1 cellular context compared by ENCODE assay signal in the genomic region with DNA sequence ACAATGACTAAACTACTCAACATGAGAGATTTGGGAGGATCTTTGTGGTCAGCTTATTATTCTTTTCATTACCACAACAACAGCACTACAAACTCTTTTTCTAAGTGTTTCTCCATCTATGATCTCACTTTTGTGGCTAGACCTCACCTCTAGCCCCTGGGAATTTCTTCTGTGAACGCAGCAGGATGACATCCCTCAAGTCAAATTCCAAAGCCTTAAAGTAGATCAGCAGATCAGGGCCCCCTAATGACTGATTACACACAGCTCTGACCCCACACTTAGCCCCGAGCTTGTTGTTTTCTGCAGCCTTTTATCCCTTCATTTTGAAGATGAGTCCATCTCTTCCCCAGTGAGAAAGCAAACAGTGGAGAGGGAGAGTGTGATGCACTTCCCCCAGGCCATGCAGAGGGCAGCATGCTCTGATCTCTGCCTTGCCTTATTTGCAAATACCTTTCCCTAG.
TF ChIP-seq lines count a peak whose summit lies in the region.

No MANE protein-coding gene starts in this region.

TF ChIP-seq in HepG2, 621 proteins besides CTCF, POLR2A, EP300 and RAD21 (continued from another document):
- TF ChIP-seq, protein P1, sequence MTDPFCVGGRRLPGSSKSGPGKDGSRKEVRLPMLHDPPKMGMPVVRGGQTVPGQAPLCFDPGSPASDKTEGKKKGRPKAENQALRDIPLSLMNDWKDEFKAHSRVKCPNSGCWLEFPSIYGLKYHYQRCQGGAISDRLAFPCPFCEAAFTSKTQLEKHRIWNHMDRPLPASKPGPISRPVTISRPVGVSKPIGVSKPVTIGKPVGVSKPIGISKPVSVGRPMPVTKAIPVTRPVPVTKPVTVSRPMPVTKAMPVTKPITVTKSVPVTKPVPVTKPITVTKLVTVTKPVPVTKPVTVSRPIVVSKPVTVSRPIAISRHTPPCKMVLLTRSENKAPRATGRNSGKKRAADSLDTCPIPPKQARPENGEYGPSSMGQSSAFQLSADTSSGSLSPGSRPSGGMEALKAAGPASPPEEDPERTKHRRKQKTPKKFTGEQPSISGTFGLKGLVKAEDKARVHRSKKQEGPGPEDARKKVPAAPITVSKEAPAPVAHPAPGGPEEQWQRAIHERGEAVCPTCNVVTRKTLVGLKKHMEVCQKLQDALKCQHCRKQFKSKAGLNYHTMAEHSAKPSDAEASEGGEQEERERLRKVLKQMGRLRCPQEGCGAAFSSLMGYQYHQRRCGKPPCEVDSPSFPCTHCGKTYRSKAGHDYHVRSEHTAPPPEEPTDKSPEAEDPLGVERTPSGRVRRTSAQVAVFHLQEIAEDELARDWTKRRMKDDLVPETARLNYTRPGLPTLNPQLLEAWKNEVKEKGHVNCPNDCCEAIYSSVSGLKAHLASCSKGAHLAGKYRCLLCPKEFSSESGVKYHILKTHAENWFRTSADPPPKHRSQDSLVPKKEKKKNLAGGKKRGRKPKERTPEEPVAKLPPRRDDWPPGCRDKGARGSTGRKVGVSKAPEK (CRISPR knock-in tag; IDR thresholded peaks at IDR 0.05; ENCODE audit: borderline replicate concordance), result no peak
- TF ChIP-seq STAG1 (CRISPR knock-in tag; IDR thresholded peaks at IDR 0.05), result peak; percentile 34
- no peak for TF ChIP-seq ZFP37 (CRISPR knock-in tag; IDR thresholded peaks at IDR 0.05; ENCODE audit: borderline replicate concordance)
- no peak for TF ChIP-seq SYNCRIP (IDR thresholded peaks at IDR 0.05; ENCODE audit: insufficient read depth, low read depth, low read length)
